8 cellular contexts compared by ENCODE assay signal in genomic region chr17:63425478-63425877, GRCh38. TPM values are rescaled to one million over a fixed set of nuclear protein-coding genes. Genes with fewer than 3 reads are reported as not detected.
A peak's percentile ranks its signal among the peaks of the same experiment; 100 is the strongest.
DNase-seq lines count a peak whose midpoint lies in the region; ATAC-seq and TF ChIP-seq lines count a peak whose summit lies in the region.

No MANE protein-coding gene starts in this region.

- no peak overlapping the region for H3K4me3 ChIP-seq in BE2C (ENCODE audit: low read depth, low read length)
- no peak overlapping the region for H3K4me3 ChIP-seq in right cardiac atrium (ENCODE audit: low read length)
- no peak overlapping the region for H3K4me3 ChIP-seq in sigmoid colon

- H3K27me3 ChIP-seq in BE2C (no peaks in the 10 kb centered on the region), right cardiac atrium (ENCODE audit: control insufficient read depth, insufficient read depth) (no peaks in the 10 kb centered on the region), sigmoid colon (no peaks in the 10 kb centered on the region)

- H3K36me3 Mint-ChIP-seq in T-helper 17 cell (ENCODE audit: low read depth) = peaks cover 2% of the 10 kb centered on the region

- H3K9me3 ChIP-seq in BE2C = no peaks in the 10 kb centered on the region
- H3K9me3 ChIP-seq in T-helper 17 cell (ENCODE audit: control insufficient read depth, low read length, poor library complexity, severe bottlenecking) = no peaks in the 10 kb centered on the region
- H3K9me3 ChIP-seq in right cardiac atrium (ENCODE audit: control insufficient read depth, low read length) = no peaks in the 10 kb centered on the region
- H3K9me3 ChIP-seq in sigmoid colon = no peaks in the 10 kb centered on the region

- H3K27ac ChIP-seq in right cardiac atrium (ENCODE audit: low read length) (no peak overlapping the region), sigmoid colon (no peak overlapping the region)

- peak; percentile 93 for DNase-seq in BE2C
- peak; percentile 75 for DNase-seq in NCI-H146 (lab: John Stamatoyannopoulos, UW)
- DNase-seq in T-helper 17 cell = peak; percentile 41 to 52 (median 45)
- peak in 47 of 56 donors; percentile 17 to 87 (median 53) for DNase-seq in amygdala (lab: John Stamatoyannopoulos, UW)
- peak; percentile 74 to 89 (median 84) for DNase-seq in right cardiac atrium
- DNase-seq in sigmoid colon = peak; percentile 88

- H3K36me3 ChIP-seq in BE2C = peaks cover 48% of the 10 kb centered on the region
- no peaks in the 10 kb centered on the region for H3K36me3 ChIP-seq in sigmoid colon

- H3K4me1 ChIP-seq in BE2C = peaks cover 35% of the 10 kb centered on the region
- H3K4me1 ChIP-seq in right cardiac atrium (ENCODE audit: control insufficient read depth, insufficient read depth, low read length) = peaks cover 2% of the 10 kb centered on the region
- H3K4me1 ChIP-seq in sigmoid colon = no peaks in the 10 kb centered on the region

- TF ChIP-seq CTCF in BE2C (IDR thresholded peaks at IDR 0.05; ENCODE audit: low read depth, low read length) (peak; percentile 99), sigmoid colon (IDR thresholded peaks at IDR 0.05) (peak; percentile 75 to 92 (median 91))

- WGBS in right cardiac atrium = under 1% methylated on average over 7 of the region's 7 CpGs
- 1 to 2% methylated on average over 7 of the region's 7 CpGs for WGBS in sigmoid colon, 2 donors

- TF ChIP-seq EP300 in sigmoid colon (IDR thresholded peaks at IDR 0.05) = no peak

- H3K4me3 Mint-ChIP-seq in T-helper 17 cell = peak overlapping the region; percentile 25

- intact Hi-C loops in right cardiac atrium (cut with DNase I) = loop anchor here (5.0 to 10.0 kb wide), 4 partner anchors 49 to 187 kb away; partner anchors contain the start of gene ACE (in 2 of the 4)
- intact Hi-C loops in sigmoid colon (cut with DNase I) = loop anchor here (1.0 to 5.0 kb wide), 2 partner anchors 52 to 187 kb away; partner anchors contain the start of gene ACE

- TF ChIP-seq POLR2A in sigmoid colon (IDR thresholded peaks at IDR 0.05) = no peak

- H3K4me1 Mint-ChIP-seq in T-helper 17 cell = peaks cover 35% of the 10 kb centered on the region

- ATAC-seq in GM21529 (IDR thresholded peaks at IDR 0.05; ENCODE audit: unreplicated experiment) = peak; percentile 61
- peak; percentile 86 for ATAC-seq in T-helper 17 cell
- peak; percentile 73 to 82 for ATAC-seq in right cardiac atrium
- no peak for ATAC-seq in GM21737 (IDR thresholded peaks at IDR 0.05; ENCODE audit: unreplicated experiment)

- H3K27me3 Mint-ChIP-seq in T-helper 17 cell = no peaks in the 10 kb centered on the region

- no peak overlapping the region for H3K27ac Mint-ChIP-seq in T-helper 17 cell

RNA-seq across cellular contexts. Expression of gene CYB561, which starts 20.6 kb away (rescaled TPM):
- polyA plus RNA-seq in BE2C (2012; ENCODE audit: insufficient read depth, insufficient read length, low read depth) = 212 TPM
- total RNA-seq in T-helper 17 cell (10 to 100 TPM; 50.8 to 69.9 TPM), right cardiac atrium (10 to 100 TPM; 19.2 to 26.5 (median 24.0) TPM), sigmoid colon (10 to 100 TPM in 3 of 4 donors, 1 to 10 TPM in 1; 6.3 to 16.4 (median 12.9) TPM)
- polyA plus RNA-seq in right cardiac atrium (20.2 TPM), sigmoid colon (10 to 100 TPM in 2 of 3 donors, 1 to 10 TPM in 1; 9.0 to 59.2 (median 10.2) TPM)

RNA-seq across cellular contexts. Expression of gene ACE, which starts 51.4 kb away (rescaled TPM):
- polyA plus RNA-seq in BE2C (2012; ENCODE audit: insufficient read depth, insufficient read length, low read depth) = 138 TPM
- total RNA-seq in T-helper 17 cell (10 to 100 TPM; 11.6 to 21.5 TPM), right cardiac atrium (10 to 100 TPM in 1 of 4 donors, 1 to 10 TPM in 3; 4.0 to 10.1 (median 6.7) TPM), sigmoid colon (10 to 100 TPM in 1 of 4 donors, 1 to 10 TPM in 3; 1.4 to 24.9 (median 2.8) TPM)
- polyA plus RNA-seq in right cardiac atrium (5.1 TPM), sigmoid colon (1 to 10 TPM; 2.4 to 9.8 (median 2.5) TPM)
